Comparison of ENCODE assay signal across 8 cellular contexts in the genomic region with DNA sequence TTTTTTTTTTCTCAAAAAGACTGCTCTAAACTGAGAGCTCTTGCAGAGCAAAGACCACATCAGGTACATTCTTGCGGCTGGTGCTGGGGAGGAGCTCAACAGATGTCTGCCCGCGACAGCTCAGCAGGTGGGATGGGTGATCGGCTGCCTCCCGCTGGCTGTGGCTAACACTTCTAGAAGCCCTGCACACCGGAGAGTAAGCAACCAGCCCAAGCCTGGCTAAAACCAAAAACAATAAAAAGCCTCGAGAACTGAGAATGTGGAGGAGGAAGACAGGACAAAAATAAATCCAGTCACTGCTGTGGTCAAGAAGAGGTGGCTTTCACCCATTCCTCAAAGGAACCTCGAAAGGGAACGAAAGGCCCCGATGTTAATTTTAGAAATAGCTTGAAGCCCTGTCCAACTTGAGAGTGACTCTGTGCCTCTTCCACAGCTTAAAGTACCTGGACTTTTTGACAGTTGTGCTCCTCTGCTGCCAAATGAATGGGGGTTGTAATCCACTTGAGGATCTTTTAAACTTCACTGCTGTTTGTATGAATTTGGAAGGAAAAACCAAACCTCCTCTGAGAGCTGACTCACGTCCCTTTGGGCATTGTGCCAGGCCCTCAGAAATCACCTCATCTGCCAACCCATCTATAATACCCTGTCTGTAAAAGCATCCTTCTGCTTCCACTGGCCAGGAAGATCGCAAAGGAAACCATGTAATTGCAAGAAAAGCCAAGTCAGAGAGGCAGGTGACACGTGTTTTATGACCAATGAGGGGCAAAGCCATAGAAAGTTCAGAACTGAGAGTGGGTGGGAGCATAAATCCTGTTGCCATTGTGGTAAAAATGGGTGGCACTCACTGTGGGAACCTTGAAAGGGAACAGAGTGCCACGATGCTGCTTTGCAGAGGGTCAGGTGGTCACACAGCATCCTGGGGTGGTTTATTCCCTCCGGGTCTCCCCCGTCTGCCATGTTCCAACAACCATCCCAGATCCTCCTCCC.
A peak's percentile ranks its signal among the peaks of the same experiment; 100 is the strongest.
DNase-seq lines count a peak whose midpoint lies in the region; ATAC-seq and TF ChIP-seq lines count a peak whose summit lies in the region.

No MANE protein-coding gene starts in this region.

- intact Hi-C loops in vagina (cut with DNase I): no loop called here

- DNase-seq in GM13977 (ENCODE audit: low spot score) (peak; percentile 83), NCI-H1694 treated with DMSO at 0.1 percent for 48 hours (lab: John Stamatoyannopoulos, UW) (peak; percentile 34), fibroblast of gingiva (ENCODE audit: low read depth) (peak; percentile 6), 8988T (no peak), vagina (ENCODE audit: extremely low spot score in 2 of 2) (no peak)
- peak; percentile 76 to 83 for DNase-seq in activated CD4-positive, alpha-beta T cell treated with anti-CD3 and anti-CD28 coated beads, Interleukin-2, amount 50 U/mL, for 48 hours
- peak; percentile 50 to 66 for DNase-seq in stimulated activated CD8-positive, alpha-beta memory T cell treated with anti-CD3 and anti-CD28 coated beads, Interleukin-4, amount 100 ng/mL, for 1 hour (ENCODE audit: low read depth in 2 of 2, low spot score in 1 of 2)

- H3K9me3 ChIP-seq in vagina: no peaks in the 10 kb centered on the region

- H3K4me3 ChIP-seq in vagina: no peak overlapping the region

- TF ChIP-seq POLR2A in vagina (IDR thresholded peaks at IDR 0.05): no peak

- TF ChIP-seq CTCF in GM13977 (IDR thresholded peaks at IDR 0.05; ENCODE audit: extremely low read depth, insufficient read depth, missing control alignments) (peak; percentile 54), vagina (IDR thresholded peaks at IDR 0.05) (no peak)

- H3K27ac ChIP-seq in vagina: no peak overlapping the region

- H3K36me3 ChIP-seq in vagina: no peaks in the 10 kb centered on the region

- H3K27me3 ChIP-seq in vagina: no peaks in the 10 kb centered on the region

- in situ Hi-C loops in GM13977 (cut with MboI; ENCODE audit: low pct_unique_long_range_greater_than_20kb, low sequenced_read_pairs, unreplicated experiment): no loop called here

- H3K4me1 ChIP-seq in vagina: peaks cover 4% of the 10 kb centered on the region

- ATAC-seq in HG02610 (IDR thresholded peaks at IDR 0.05; ENCODE audit: unreplicated experiment): peak; percentile 73

Comparison
In these comparisons a context has a peak if more than half of its experiments do, and no peak if none do; other contexts are left out.
1. DNase-seq: peak in GM13977 (single experiment), NCI-H1694 treated with DMSO at 0.1 percent for 48 hours (single experiment), activated CD4-positive, alpha-beta T cell treated with anti-CD3 and anti-CD28 coated beads, Interleukin-2, amount 50 U/mL, for 48 hours (2 of 2), fibroblast of gingiva (single experiment) and stimulated activated CD8-positive, alpha-beta memory T cell treated with anti-CD3 and anti-CD28 coated beads, Interleukin-4, amount 100 ng/mL, for 1 hour (2 of 2); none in 8988T (single experiment) and vagina (0 of 2).